In the genomic region with DNA sequence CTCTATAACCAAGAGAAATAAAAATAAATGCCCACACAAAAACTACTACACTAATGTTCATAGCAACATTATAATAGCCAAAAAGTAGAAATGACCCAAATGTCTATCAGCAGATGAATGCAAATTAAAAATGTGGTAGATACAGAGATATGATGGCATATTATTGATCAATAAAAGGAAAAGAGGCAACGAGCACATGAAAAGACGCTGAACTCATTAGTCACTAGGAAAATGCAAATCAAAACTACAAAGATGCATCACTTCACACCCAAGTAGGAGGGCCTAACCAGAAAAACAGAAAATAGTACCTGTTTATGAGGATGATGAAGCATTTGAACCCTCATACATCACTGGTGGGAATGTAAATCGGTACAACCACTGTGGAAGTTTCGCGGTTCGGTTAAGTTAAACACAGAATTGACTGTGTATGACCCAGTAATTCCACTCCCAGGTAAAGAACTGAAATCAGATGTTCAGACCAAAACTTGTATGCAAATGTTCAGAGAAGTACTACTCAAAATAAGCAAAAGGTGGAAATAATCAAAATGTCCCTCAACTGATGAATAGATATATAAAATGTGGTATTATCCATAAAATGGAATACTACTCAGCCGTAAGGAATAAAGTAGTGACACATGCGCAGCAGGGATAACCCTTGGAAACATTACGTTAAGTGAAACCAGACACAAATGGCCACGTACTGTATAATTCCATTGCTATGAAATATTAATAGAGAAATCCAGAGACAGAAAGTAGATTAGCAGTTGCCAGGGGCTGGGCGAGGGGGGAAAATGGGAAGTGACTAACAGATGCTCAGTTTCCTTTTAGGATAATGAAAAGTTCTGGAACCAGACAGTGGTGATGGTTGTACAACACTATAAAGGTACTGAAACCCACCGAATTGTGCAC, we compare ENCODE assay signal across 9 cellular contexts. TPM values are rescaled to one million over a fixed set of nuclear protein-coding genes. Genes with fewer than 3 reads are reported as not detected.
DNase-seq lines count a peak whose midpoint lies in the region; ATAC-seq lines count a peak whose summit lies in the region.
"Had no signal": no experiment of that assay in that cellular context is flagged by ENCODE, and none has a peak within 500 bp of the region (broad histone marks: within the 10 kb centered on the region; RNA-seq: fewer than 3 reads in every experiment).

No MANE protein-coding gene starts in this region.

- H3K27me3 Mint-ChIP-seq in activated naive CD4-positive, alpha-beta T cell treated with anti-CD3 and anti-CD28 coated beads for 36 hours (ENCODE audit: low read depth), result no peaks in the 10 kb centered on the region

- no peak overlapping the region for H3K27ac ChIP-seq in substantia nigra (ENCODE audit: low read depth, low read length, poor library complexity, severe bottlenecking)

- H3K4me1 Mint-ChIP-seq in activated naive CD4-positive, alpha-beta T cell treated with anti-CD3 and anti-CD28 coated beads for 36 hours (ENCODE audit: low read depth), result peaks cover 48% of the 10 kb centered on the region

- H3K4me3 Mint-ChIP-seq in activated naive CD4-positive, alpha-beta T cell treated with anti-CD3 and anti-CD28 coated beads for 36 hours, result peak overlapping the region; percentile 70

- intact Hi-C loops in activated naive CD4-positive, alpha-beta T cell treated with anti-CD3 and anti-CD28 coated beads for 36 hours (cut with micrococcal nuclease), result loop anchor here (1.0 to 5.0 kb wide), 6 partner anchors 14 to 672 kb away; partner anchors contain the start of genes EIF4G3 and ZBTB40

- H3K36me3 Mint-ChIP-seq in activated naive CD4-positive, alpha-beta T cell treated with anti-CD3 and anti-CD28 coated beads for 36 hours (ENCODE audit: low read depth), result peaks cover 10% of the 10 kb centered on the region

- H3K27ac Mint-ChIP-seq in activated naive CD4-positive, alpha-beta T cell treated with anti-CD3 and anti-CD28 coated beads for 36 hours, result peak overlapping the region; percentile 96

- ATAC-seq in GM18520 (IDR thresholded peaks at IDR 0.05; ENCODE audit: unreplicated experiment) (peak; percentile 31), HG03432 (IDR thresholded peaks at IDR 0.05; ENCODE audit: unreplicated experiment) (peak; percentile 18)

- CTCF ChIA-PET in activated naive CD4-positive, alpha-beta T cell treated with anti-CD3 and anti-CD28 coated beads for 36 hours (lab: Charles Lee), result no interaction called here

- H3K9me3 Mint-ChIP-seq in activated naive CD4-positive, alpha-beta T cell treated with anti-CD3 and anti-CD28 coated beads for 36 hours, result no peaks in the 10 kb centered on the region

- peak; percentile 85 for DNase-seq in activated naive CD4-positive, alpha-beta T cell treated with anti-CD3 and anti-CD28 coated beads for 36 hours
- peak; percentile 23 for DNase-seq in stimulated activated CD4-positive, alpha-beta T cell treated with anti-CD3 and anti-CD28 coated beads, Interleukin-12 subunit alpha, Interleukin-12 subunit beta, amount 100 ng/mL, for 4 hours
- DNase-seq in DMS53 (lab: John Stamatoyannopoulos, UW), result no peak
- DNase-seq in hypothalamus (lab: John Stamatoyannopoulos, UW), result no peak
- no peak for DNase-seq in substantia nigra (lab: John Stamatoyannopoulos, UW)
- DNase-seq in NCI-H2029 (lab: John Stamatoyannopoulos, UW), result no peak
- DNase-seq: SW 1271 had no signal

RNA-seq across cellular contexts. Expression of gene USP48, which starts 3.1 kb away (rescaled TPM):
- 10 to 100 TPM; 89.9 to 93.4 TPM for total RNA-seq in activated naive CD4-positive, alpha-beta T cell treated with anti-CD3 and anti-CD28 coated beads for 36 hours

RNA-seq across cellular contexts. Expression of gene LDLRAD2, which starts 32.2 kb away (rescaled TPM):
- total RNA-seq in activated naive CD4-positive, alpha-beta T cell treated with anti-CD3 and anti-CD28 coated beads for 36 hours, result not detected

Comparison
In these comparisons a context has a peak if more than half of its experiments do, and no peak if none do; other contexts are left out.
1. DNase-seq: peak in activated naive CD4-positive, alpha-beta T cell treated with anti-CD3 and anti-CD28 coated beads for 36 hours (single experiment) and stimulated activated CD4-positive, alpha-beta T cell treated with anti-CD3 and anti-CD28 coated beads, Interleukin-12 subunit alpha, Interleukin-12 subunit beta, amount 100 ng/mL, for 4 hours (single experiment); none in DMS53 (single experiment), hypothalamus (0 of 51), substantia nigra (0 of 49) and NCI-H2029 (single experiment).